ENCODE assay signal across 28 cellular contexts in genomic region chr13:95349267-95349666, GRCh38. TPM values are rescaled to one million over a fixed set of nuclear protein-coding genes. Genes with fewer than 3 reads are reported as not detected.
DNase-seq lines count a peak whose midpoint lies in the region; FAIRE-seq and TF ChIP-seq lines count a peak whose summit lies in the region.
"Had no signal": no experiment of that assay in that cellular context is flagged by ENCODE, and none has a peak within 500 bp of the region (broad histone marks: within the 10 kb centered on the region; RNA-seq: fewer than 3 reads in every experiment).

No MANE protein-coding gene starts in this region.

- H3K36me3 ChIP-seq in HUES48 (ENCODE audit: control insufficient read depth, insufficient read depth, low read length), result no peaks in the 10 kb centered on the region
- no peaks in the 10 kb centered on the region for H3K36me3 ChIP-seq in astrocyte (ENCODE audit: insufficient read depth, low read length)
- H3K36me3 ChIP-seq in mesenchymal stem cell (ENCODE audit: control insufficient read depth in 1 of 2, insufficient read depth in 2 of 2, low read depth in 1 of 2, low read length in 2 of 2), result no peaks in the 10 kb centered on the region
- H3K36me3 ChIP-seq: adrenal gland, breast epithelium, esophagus squamous epithelium, prostate gland had no signal

- no peak overlapping the region for H3K4me3 ChIP-seq in HUES48 (ENCODE audit: low read depth, low read length)
- H3K4me3 ChIP-seq in astrocyte (ENCODE audit: insufficient read depth, low read depth, low read length), result no peak overlapping the region
- no peak overlapping the region for H3K4me3 ChIP-seq in mesenchymal stem cell (ENCODE audit: insufficient read depth in 1 of 2, low read depth in 1 of 2, low read length in 2 of 2)
- H3K4me3 ChIP-seq: adrenal gland, breast epithelium, esophagus squamous epithelium, lung, prostate gland had no signal

- H2AK5ac ChIP-seq in mesenchymal stem cell (ENCODE audit: low read length, severe bottlenecking), result no peak overlapping the region

- H3K4me3 Mint-ChIP-seq in astrocyte (ENCODE audit: unreplicated experiment), result no peak overlapping the region
- H3K4me3 Mint-ChIP-seq: activated CD8-positive, alpha-beta T cell treated with anti-CD3 and anti-CD28 coated beads, Interleukin-2, amount 10 ng/mL, durations not matched to agents 7 days and 5 days; activated T-cell treated with anti-CD3 and anti-CD28 coated beads, Interleukin-2, amount 50 U/mL, for 24 hours; CD4-positive, alpha-beta T cell; IgD-negative memory B cell; type B pancreatic cell had no signal

- in situ Hi-C loops in GM13977 (cut with MboI; ENCODE audit: low pct_unique_long_range_greater_than_20kb, low sequenced_read_pairs, unreplicated experiment), result no loop called here

- H3K4me2 ChIP-seq in astrocyte (ENCODE audit: low read length) (no peak overlapping the region), mesenchymal stem cell (ENCODE audit: low read length, poor library complexity, severe bottlenecking) (no peak overlapping the region)

- no peaks in the 10 kb centered on the region for H3K79me2 ChIP-seq in astrocyte (ENCODE audit: insufficient read depth, low read length)

- no peak overlapping the region for H2BK12ac ChIP-seq in mesenchymal stem cell (ENCODE audit: low read length in 2 of 2)

- H3K14ac ChIP-seq in mesenchymal stem cell (ENCODE audit: low read length in 2 of 2), result no peak overlapping the region

- no peaks in the 10 kb centered on the region for H3K4me1 Mint-ChIP-seq in astrocyte (ENCODE audit: low read depth, unreplicated experiment)
- H3K4me1 Mint-ChIP-seq: IgD-negative memory B cell had no signal

- H2BK15ac ChIP-seq in mesenchymal stem cell (ENCODE audit: low read depth, poor library complexity, severe bottlenecking), result no peak overlapping the region

- H3K4me1 ChIP-seq in HUES48 (ENCODE audit: control insufficient read depth, insufficient read depth, low read length) (no peaks in the 10 kb centered on the region), astrocyte (ENCODE audit: insufficient read depth, low read length) (no peaks in the 10 kb centered on the region), mesenchymal stem cell (ENCODE audit: control insufficient read depth, insufficient read depth, low read depth, low read length) (no peaks in the 10 kb centered on the region)
- H3K4me1 ChIP-seq: adrenal gland, breast epithelium, esophagus squamous epithelium, prostate gland had no signal

- H3K9ac ChIP-seq in HUES48 (ENCODE audit: low read depth, low read length) (no peak overlapping the region), astrocyte (ENCODE audit: low read length) (no peak overlapping the region), mesenchymal stem cell (ENCODE audit: low read length) (no peak overlapping the region)

- H3K36me3 Mint-ChIP-seq in astrocyte (ENCODE audit: low read depth, unreplicated experiment), result peaks cover 5% of the 10 kb centered on the region
- H3K36me3 Mint-ChIP-seq: IgD-negative memory B cell, type B pancreatic cell had no signal

- H3K23ac ChIP-seq in mesenchymal stem cell (ENCODE audit: low read length in 2 of 2), result no peak overlapping the region

- no peak overlapping the region for H2BK5ac ChIP-seq in mesenchymal stem cell (ENCODE audit: low read depth, low read length, poor library complexity, severe bottlenecking)

- no peaks in the 10 kb centered on the region for H3K27me3 Mint-ChIP-seq in astrocyte (ENCODE audit: low read depth, unreplicated experiment)
- H3K27me3 Mint-ChIP-seq: IgD-negative memory B cell, type B pancreatic cell had no signal

- no peaks in the 10 kb centered on the region for H4K20me1 ChIP-seq in astrocyte (ENCODE audit: insufficient read depth, low read length)

- H3K27me3 ChIP-seq in HUES48 (ENCODE audit: control insufficient read depth, insufficient read depth, low read length) (no peaks in the 10 kb centered on the region), astrocyte (ENCODE audit: insufficient read depth, low read length) (no peaks in the 10 kb centered on the region), mesenchymal stem cell (ENCODE audit: control insufficient read depth in 1 of 2, insufficient read depth in 1 of 2, low read length in 2 of 2) (peaks cover 0 to 7% of the 10 kb centered on the region in 2 experiments)
- H3K27me3 ChIP-seq: adrenal gland, breast epithelium, esophagus squamous epithelium had no signal

- no peak for FAIRE-seq in astrocyte (lab: Jason Lieb, UNC)
- FAIRE-seq: H1, TTC549 had no signal

- H3K27ac Mint-ChIP-seq in astrocyte (ENCODE audit: unreplicated experiment), result no peak overlapping the region
- H3K27ac Mint-ChIP-seq: activated CD8-positive, alpha-beta T cell treated with anti-CD3 and anti-CD28 coated beads, Interleukin-2, amount 10 ng/mL, durations not matched to agents 7 days and 5 days; activated T-cell treated with anti-CD3 and anti-CD28 coated beads, Interleukin-2, amount 50 U/mL, for 24 hours; CD4-positive, alpha-beta T cell; IgD-negative memory B cell; type B pancreatic cell had no signal

- peak overlapping the region in 1 of 2 experiments; percentile 82 for H3K18ac ChIP-seq in mesenchymal stem cell (ENCODE audit: low read depth in 1 of 2, low read length in 2 of 2)

- DNase-seq in EH (ENCODE audit: low read depth) (peak; percentile 19), astrocyte (ENCODE audit: low read depth) (peak; percentile 33), mesenchymal stem cell (peak; percentile 97), SKM-1 treated with dmso at 0.1 percent for 144 hours (lab: John Stamatoyannopoulos, UW; ENCODE audit: unreplicated experiment) (no peak), GM13977 (ENCODE audit: low spot score) (no peak), anterior cingulate cortex (lab: John Stamatoyannopoulos, UW) (no peak), activated T-cell treated with anti-CD3 and anti-CD28 coated beads for 4 hours (no peak)
- DNase-seq: activated CD4-positive, alpha-beta T cell treated with anti-CD3 and anti-CD28 coated beads for 1 hour; activated CD8-positive, alpha-beta T cell treated with anti-CD3 and anti-CD28 coated beads, Interleukin-2, amount 10 ng/mL, durations not matched to agents 7 days and 5 days; activated T-cell treated with anti-CD3 and anti-CD28 coated beads, Interleukin-2, amount 50 U/mL, for 24 hours; adrenal gland; CD4-positive, alpha-beta T cell; cortex of kidney; esophagus squamous epithelium; glutamatergic neuron; NCI-H1417 treated with DMSO at 0.1 percent for 48 hours; NCI-H2081 treated with DMSO at 0.1 percent for 48 hours; NCI-H446 treated with DMSO at 0.1 percent for 48 hours; SHP77 treated with DMSO at 0.1 percent for 48 hours had no signal

- H3K9me3 ChIP-seq in HUES48 (ENCODE audit: control insufficient read depth, insufficient read depth, low read length), result no peaks in the 10 kb centered on the region
- H3K9me3 ChIP-seq in astrocyte (ENCODE audit: insufficient read depth, low read depth, low read length), result no peaks in the 10 kb centered on the region
- H3K9me3 ChIP-seq in mesenchymal stem cell (ENCODE audit: control insufficient read depth, low read length), result no peaks in the 10 kb centered on the region
- H3K9me3 ChIP-seq: adrenal gland, breast epithelium, esophagus squamous epithelium, prostate gland had no signal

- H2AFZ ChIP-seq in astrocyte (ENCODE audit: low read depth, low read length) (no peak overlapping the region), mesenchymal stem cell (ENCODE audit: low read depth, low read length) (no peak overlapping the region)

- peak overlapping the region; percentile 21 for H3K27ac ChIP-seq in HUES48 (ENCODE audit: low read depth, low read length)
- H3K27ac ChIP-seq in astrocyte (ENCODE audit: low read depth, low read length), result no peak overlapping the region
- no peak overlapping the region for H3K27ac ChIP-seq in mesenchymal stem cell (ENCODE audit: low read length, poor library complexity, severe bottlenecking)
- H3K27ac ChIP-seq: adrenal gland, breast epithelium, esophagus squamous epithelium, HL-60, prostate gland had no signal

- H3K4ac ChIP-seq in mesenchymal stem cell (ENCODE audit: low read depth in 1 of 2, low read length in 2 of 2), result no peak overlapping the region

- H4K8ac ChIP-seq in mesenchymal stem cell (ENCODE audit: low read length), result no peak overlapping the region

- H3K79me1 ChIP-seq in mesenchymal stem cell (replicated peaks; ENCODE audit: low read length, poor library complexity, severe bottlenecking), result no peaks in the 10 kb centered on the region

- TF ChIP-seq CTCF in astrocyte (IDR thresholded peaks at IDR 0.05; ENCODE audit: insufficient read depth, low read depth, low read length) (no peak), GM13977 (IDR thresholded peaks at IDR 0.05; ENCODE audit: extremely low read depth, insufficient read depth, missing control alignments) (no peak)

- H2BK120ac ChIP-seq in mesenchymal stem cell (ENCODE audit: low read depth, low read length), result no peak overlapping the region

- H4K91ac ChIP-seq in mesenchymal stem cell (ENCODE audit: low read length), result no peak overlapping the region

- H3K9me3 Mint-ChIP-seq in astrocyte (ENCODE audit: unreplicated experiment), result peaks cover 4% of the 10 kb centered on the region
- H3K9me3 Mint-ChIP-seq: activated T-cell treated with anti-CD3 and anti-CD28 coated beads, Interleukin-2, amount 50 U/mL, for 24 hours; CD4-positive, alpha-beta T cell; type B pancreatic cell had no signal

- no CpG with 5 or more reads among the region's 4 CpGs for WGBS in mesenchymal stem cell

RNA-seq across cellular contexts. Expression of gene ABCC4, which starts 48.0 kb away (rescaled TPM):
- 14.2 and 15.6 TPM in 2 replicates for total RNA-seq in astrocyte
- 95.0 TPM for polyA plus RNA-seq in mesenchymal stem cell (2013, experiment 1 of 2)
- 95.6 TPM for polyA plus RNA-seq in mesenchymal stem cell (2013, experiment 2 of 2)

Comparison
In these comparisons a context has a peak if more than half of its experiments do, and no peak if none do; other contexts are left out.
1. DNase-seq: peak in EH (single experiment), astrocyte (single experiment) and mesenchymal stem cell (single experiment); none in SKM-1 treated with dmso at 0.1 percent for 144 hours (single experiment), GM13977 (single experiment), anterior cingulate cortex (0 of 58) and activated T-cell treated with anti-CD3 and anti-CD28 coated beads for 4 hours (single experiment).